Comparison of ENCODE assay signal across 11 cellular contexts in the genomic region with DNA sequence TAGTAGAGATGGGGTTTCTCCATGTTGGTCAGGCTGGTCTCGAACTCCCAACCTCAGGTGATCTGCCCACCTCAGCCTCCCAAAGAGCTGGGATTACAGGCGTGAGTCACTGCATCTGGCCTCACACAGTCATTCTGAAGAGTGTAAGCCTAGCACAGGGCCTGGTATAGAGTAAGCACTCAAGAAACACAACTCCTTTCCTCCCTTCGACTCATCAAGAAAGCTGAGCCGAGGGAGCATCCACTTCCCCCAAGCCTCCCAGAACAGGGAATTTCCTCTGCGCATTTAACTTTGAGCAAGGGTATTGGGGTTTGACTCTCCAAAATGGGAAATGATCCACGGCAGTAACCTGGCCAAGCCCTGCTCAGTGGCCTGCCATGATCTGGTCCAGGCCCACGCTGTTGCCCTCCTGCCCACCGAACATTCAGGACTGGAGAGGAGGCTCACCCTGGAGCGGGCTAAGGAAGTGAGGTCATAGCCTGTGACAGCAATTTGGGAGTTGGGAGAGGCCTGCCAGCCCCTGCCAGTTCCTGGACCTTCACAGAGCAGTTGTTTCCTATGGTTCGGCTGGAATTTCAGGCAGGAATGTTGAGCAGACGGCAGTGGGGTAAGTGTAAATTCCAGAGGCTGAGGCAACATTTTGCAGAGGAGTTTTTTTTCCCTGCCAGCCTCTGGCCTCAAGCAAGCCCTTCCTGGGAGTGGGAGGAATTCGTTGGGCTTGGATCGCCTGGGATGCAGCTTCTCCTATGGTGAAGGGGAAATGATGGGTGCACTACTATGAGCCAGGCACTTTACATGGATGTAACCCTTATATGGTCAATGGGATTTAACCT. TPM values are rescaled to one million over a fixed set of nuclear protein-coding genes. Genes with fewer than 3 reads are reported as not detected.
DNase-seq lines count a peak whose midpoint lies in the region; ATAC-seq and TF ChIP-seq lines count a peak whose summit lies in the region.
"Had no signal": no experiment of that assay in that cellular context is flagged by ENCODE, and none has a peak within 500 bp of the region (broad histone marks: within the 10 kb centered on the region; RNA-seq: fewer than 3 reads in every experiment).

No MANE protein-coding gene starts in this region.

- TF ChIP-seq CTCF in fibroblast of pulmonary artery (IDR thresholded peaks at IDR 0.05; ENCODE audit: low read length, missing control alignments) (no peak), retinal pigment epithelial cell (conservative IDR thresholded peaks at IDR 0.05; ENCODE audit: low read depth, low read length) (no peak)

- no peaks in the 10 kb centered on the region for H3K36me3 ChIP-seq in GM23248 (ENCODE audit: low read depth)

- peak overlapping the region; percentile 54 for H3K9ac ChIP-seq in GM23248

- peaks cover 38% of the 10 kb centered on the region for H3K4me1 ChIP-seq in GM23248 (ENCODE audit: insufficient read depth)

- in situ Hi-C loops in GM23248 (cut with MboI) = no loop called here

- no peaks in the 10 kb centered on the region for H3K27me3 ChIP-seq in GM23248 (replicated peaks; ENCODE audit: insufficient read depth)

- H2AFZ ChIP-seq in GM23248 = peak overlapping the region; percentile 42; the same call in 1 of the 2 replicates

- H3K27ac ChIP-seq in GM23248 = peak overlapping the region; percentile 90

- no peaks in the 10 kb centered on the region for H3K79me2 ChIP-seq in GM23248 (ENCODE audit: insufficient read depth)

- no peaks in the 10 kb centered on the region for H3K9me3 ChIP-seq in GM23248 (ENCODE audit: low read depth)

- DNase-seq in GM23248 = peak; percentile 87
- DNase-seq in SW480 (ENCODE audit: low spot score) = peak; percentile 76
- DNase-seq in fibroblast of pulmonary artery (ENCODE audit: low read depth) = peak; percentile 95
- peak; percentile 79 for DNase-seq in retinal pigment epithelial cell (ENCODE audit: low read depth)
- no peak for DNase-seq in 8988T
- DNase-seq in SKM-1 treated with dmso at 0.1 percent for 144 hours (lab: John Stamatoyannopoulos, UW; ENCODE audit: unreplicated experiment) = no peak
- DNase-seq: activated T-cell treated with anti-CD3 and anti-CD28 coated beads, Interleukin-2, amount 50 U/mL, for 24 hours; DND-41; KG1 had no signal

- WGBS in GM23248 (ENCODE audit: low coverage in 1 of 2, low lambda C conversion rate in 2 of 2, missing lambda C conversion rate in 2 of 2), 2 experiments = 38 to 42% methylated on average over 13 of the region's 13 CpGs

- peak overlapping the region; percentile 47 for H3K4me2 ChIP-seq in GM23248 (ENCODE audit: unreplicated experiment)

- H3F3A ChIP-seq in GM23248 (ENCODE audit: insufficient read depth) = peaks cover 32% of the 10 kb centered on the region

- no peak overlapping the region for H3K4me3 ChIP-seq in GM23248
- no peak overlapping the region for H3K4me3 ChIP-seq in fibroblast of pulmonary artery (replicated peaks; ENCODE audit: low read depth, low read length)
- no peak overlapping the region for H3K4me3 ChIP-seq in retinal pigment epithelial cell (ENCODE audit: low read length)

- no peaks in the 10 kb centered on the region for H4K20me1 ChIP-seq in GM23248 (ENCODE audit: insufficient read depth)

- ATAC-seq in GM18873 (IDR thresholded peaks at IDR 0.05; ENCODE audit: low FRiP score, unreplicated experiment) (no peak), GM18517 (IDR thresholded peaks at IDR 0.05; ENCODE audit: unreplicated experiment) (no peak)

- H3K9me2 ChIP-seq in GM23248 (ENCODE audit: insufficient read depth) = no peaks in the 10 kb centered on the region

RNA-seq across cellular contexts. Expression of a gene that starts 21.2 kb away (rescaled TPM):
- 34.0 and 50.1 TPM in 2 replicates for total RNA-seq in GM23248 (2014; rRNA removed; shearing (Covaris generic))
- polyA plus RNA-seq in GM23248 (2016; fragmentation: Nextera tagmentation; extraction: Ambion mirVana) = 30.8 and 30.9 TPM in 2 replicates

Comparison
In these comparisons a context has a peak if more than half of its experiments do, and no peak if none do; other contexts are left out.
1. DNase-seq: peak in GM23248 (single experiment), SW480 (single experiment), fibroblast of pulmonary artery (single experiment) and retinal pigment epithelial cell (single experiment); none in 8988T (single experiment) and SKM-1 treated with dmso at 0.1 percent for 144 hours (single experiment).